1 cellular context compared by ENCODE assay signal in the genomic region with DNA sequence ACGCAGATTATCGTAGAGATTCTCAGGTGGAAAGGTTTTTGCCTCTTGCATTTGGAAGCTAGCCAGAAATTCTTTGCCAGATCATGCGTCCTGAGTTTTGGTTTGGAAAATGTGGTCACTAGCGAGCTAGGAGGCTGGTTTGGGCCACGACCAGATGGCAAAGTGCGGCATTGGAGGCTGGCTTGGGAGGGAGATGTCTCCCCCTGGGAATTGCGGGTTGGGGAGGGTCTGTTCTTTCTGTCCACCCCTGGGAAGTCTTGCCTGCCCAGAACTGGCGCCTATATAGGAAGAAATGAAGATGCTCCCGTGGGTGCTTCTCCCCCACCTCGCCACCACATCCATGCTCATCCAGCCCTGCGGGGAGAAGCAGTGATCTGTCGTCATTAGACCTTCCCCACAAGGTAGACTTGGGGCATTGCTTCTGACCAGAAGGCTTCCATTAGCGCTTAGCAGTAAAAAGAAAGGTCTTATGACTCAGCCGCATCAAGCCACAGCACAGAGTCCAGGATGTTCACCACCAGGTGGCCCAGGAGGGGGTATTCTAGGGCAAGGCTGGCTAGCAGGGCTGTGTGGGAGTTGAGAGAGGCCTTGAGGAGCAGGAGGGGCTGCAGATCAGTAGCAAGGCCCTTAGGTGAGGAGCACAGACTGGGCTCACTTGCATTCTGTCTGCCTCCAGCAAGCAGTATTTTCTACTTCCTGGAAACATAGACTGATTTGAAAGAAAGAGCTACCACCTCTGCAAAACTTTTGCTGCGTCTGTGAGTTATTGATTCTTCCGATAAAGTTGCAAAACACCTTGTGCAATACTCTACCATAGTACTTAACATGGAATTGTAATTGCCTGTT.
TF ChIP-seq lines count a peak whose summit lies in the region.

No MANE protein-coding gene starts in this region.

TF ChIP-seq in K562, 482 proteins besides CTCF, POLR2A, EP300 and RAD21 (continued from another document and continues in another):
- TF ChIP-seq RERE (CRISPR knock-in tag; IDR thresholded peaks at IDR 0.05; ENCODE audit: borderline replicate concordance) (no peak), HCFC1 (IDR thresholded peaks at IDR 0.05; ENCODE audit: low read depth, low read length) (peak; percentile 39; the same call in 1 of the 2 replicates), GTF2B (IDR thresholded peaks at IDR 0.05; ENCODE audit: extremely low read depth, insufficient read length) (no peak), RNF2 (IDR thresholded peaks at IDR 0.05) (peak; percentile 66), TCF3 (CRISPR knock-in tag; IDR thresholded peaks at IDR 0.05) (no peak; the same call in 1 of the 2 replicates), NFIC (IDR thresholded peaks at IDR 0.05) (peak; percentile 96), ZNF280B (CRISPR knock-in tag; IDR thresholded peaks at IDR 0.05) (no peak), RB1 (IDR thresholded peaks at IDR 0.05; ENCODE audit: low read depth) (peak; percentile 45; the same call in 1 of the 2 replicates), IRF2 (CRISPR knock-in tag; IDR thresholded peaks at IDR 0.05) (no peak), ZBTB5 (IDR thresholded peaks at IDR 0.05) (no peak), ZNF77 (CRISPR knock-in tag; IDR thresholded peaks at IDR 0.05) (0 out of 2 replicates have a peak, but pooled peaks have one; percentile 56), PCBP2 (IDR thresholded peaks at IDR 0.05; ENCODE audit: low read depth, low read length, poor library complexity, severe bottlenecking) (no peak), ZBTB2 (IDR thresholded peaks at IDR 0.05) (peak; percentile 45; the same call in 1 of the 2 replicates), TEAD4 (IDR thresholded peaks at IDR 0.05; ENCODE audit: low read length) (peak; percentile 48), TEAD4 (CRISPR knock-in tag; IDR thresholded peaks at IDR 0.05; ENCODE audit: borderline replicate concordance) (no peak), RFX5 (IDR thresholded peaks at IDR 0.05; ENCODE audit: low read depth, low read length) (no peak), SAFB2 (IDR thresholded peaks at IDR 0.05; ENCODE audit: borderline replicate concordance, low read depth, low read length, severe bottlenecking) (no peak), SMAD4 (CRISPR knock-in tag; conservative IDR thresholded peaks at IDR 0.05) (peak; percentile 90), ZNF12 (CRISPR knock-in tag; IDR thresholded peaks at IDR 0.05) (no peak), PHB2 (IDR thresholded peaks at IDR 0.05; ENCODE audit: low read depth) (no peak), MAFF (IDR thresholded peaks at IDR 0.05; ENCODE audit: low read length) (0 out of 2 replicates have a peak, but pooled peaks have one; percentile 15), ZC3H8 (IDR thresholded peaks at IDR 0.05) (no peak), THRB (CRISPR knock-in tag; conservative IDR thresholded peaks at IDR 0.05) (no peak), SMARCB1 (IDR thresholded peaks at IDR 0.05; ENCODE audit: insufficient read length, low read depth) (no peak), SMARCC2 (IDR thresholded peaks at IDR 0.05; ENCODE audit: low read depth) (no peak), POLR3G (IDR thresholded peaks at IDR 0.05; ENCODE audit: extremely low read depth, insufficient read length, insufficient replicate concordance) (no peak), NBN (IDR thresholded peaks at IDR 0.05; ENCODE audit: low read depth) (peak; percentile 86), ZNF780A (CRISPR knock-in tag; IDR thresholded peaks at IDR 0.05) (no peak), ETV5 (CRISPR knock-in tag; IDR thresholded peaks at IDR 0.05; ENCODE audit: low read depth) (peak; percentile 81), FUS (optimal IDR thresholded peaks at IDR 0.05; ENCODE audit: low read depth, low read length) (no peak), XRCC5 (IDR thresholded peaks at IDR 0.05; ENCODE audit: low read depth, low read length) (peak; percentile 92), IFI16 (CRISPR knock-in tag; IDR thresholded peaks at IDR 0.05) (no peak), REST (CRISPR knock-in tag; IDR thresholded peaks at IDR 0.05; ENCODE audit: low read depth) (no peak), NCOA6 (IDR thresholded peaks at IDR 0.05) (no peak), BDP1 (IDR thresholded peaks at IDR 0.05; ENCODE audit: insufficient read depth, insufficient read length) (no peak), SMAD2 (IDR thresholded peaks at IDR 0.05; ENCODE audit: low read depth, low read length) (no peak), BCL6 (CRISPR knock-in tag; IDR thresholded peaks at IDR 0.05) (peak; percentile 8; the same call in 1 of the 2 replicates), ZSCAN32 (CRISPR knock-in tag; IDR thresholded peaks at IDR 0.05) (no peak), POLR2B (IDR thresholded peaks at IDR 0.05; ENCODE audit: low read depth, partially characterized antibody) (no peak)
- TF ChIP-seq, protein P1, sequence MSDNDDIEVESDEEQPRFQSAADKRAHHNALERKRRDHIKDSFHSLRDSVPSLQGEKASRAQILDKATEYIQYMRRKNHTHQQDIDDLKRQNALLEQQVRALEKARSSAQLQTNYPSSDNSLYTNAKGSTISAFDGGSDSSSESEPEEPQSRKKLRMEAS (CRISPR knock-in tag; IDR thresholded peaks at IDR 0.05), result peak; percentile 63; the same call in 1 of the 2 replicates
- TF ChIP-seq, protein P2, sequence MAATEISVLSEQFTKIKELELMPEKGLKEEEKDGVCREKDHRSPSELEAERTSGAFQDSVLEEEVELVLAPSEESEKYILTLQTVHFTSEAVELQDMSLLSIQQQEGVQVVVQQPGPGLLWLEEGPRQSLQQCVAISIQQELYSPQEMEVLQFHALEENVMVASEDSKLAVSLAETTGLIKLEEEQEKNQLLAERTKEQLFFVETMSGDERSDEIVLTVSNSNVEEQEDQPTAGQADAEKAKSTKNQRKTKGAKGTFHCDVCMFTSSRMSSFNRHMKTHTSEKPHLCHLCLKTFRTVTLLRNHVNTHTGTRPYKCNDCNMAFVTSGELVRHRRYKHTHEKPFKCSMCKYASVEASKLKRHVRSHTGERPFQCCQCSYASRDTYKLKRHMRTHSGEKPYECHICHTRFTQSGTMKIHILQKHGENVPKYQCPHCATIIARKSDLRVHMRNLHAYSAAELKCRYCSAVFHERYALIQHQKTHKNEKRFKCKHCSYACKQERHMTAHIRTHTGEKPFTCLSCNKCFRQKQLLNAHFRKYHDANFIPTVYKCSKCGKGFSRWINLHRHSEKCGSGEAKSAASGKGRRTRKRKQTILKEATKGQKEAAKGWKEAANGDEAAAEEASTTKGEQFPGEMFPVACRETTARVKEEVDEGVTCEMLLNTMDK (IDR thresholded peaks at IDR 0.05; ENCODE audit: borderline replicate concordance, insufficient read depth, low read depth, low read length, poor library complexity, severe bottlenecking), result peak; percentile 62
